Comparison of ENCODE assay signal across 8 cellular contexts in genomic region chr3:125054436-125055164, GRCh38. TPM values are rescaled to one million over a fixed set of nuclear protein-coding genes. Genes with fewer than 3 reads are reported as not detected.
DNase-seq lines count a peak whose midpoint lies in the region; ATAC-seq and TF ChIP-seq lines count a peak whose summit lies in the region.

No MANE protein-coding gene starts in this region.

- TF ChIP-seq POLR2A in upper lobe of left lung (IDR thresholded peaks at IDR 0.05), result peak in 1 of 4 donors; percentile 45

- peaks cover 16% of the 10 kb centered on the region for H3K4me1 ChIP-seq in HEK293 (ENCODE audit: control insufficient read depth, insufficient read depth, low read length)
- peaks cover 51% of the 10 kb centered on the region for H3K4me1 ChIP-seq in RWPE2 (ENCODE audit: insufficient read depth, poor library complexity, severe bottlenecking)
- H3K4me1 ChIP-seq in duodenal mucosa (ENCODE audit: control insufficient read depth in 1 of 2, insufficient read depth in 2 of 2, low read length in 2 of 2), result peaks cover 25 to 37% of the 10 kb centered on the region in 2 donors
- peaks cover 45 to 64% (median 53%) of the 10 kb centered on the region in 4 donors for H3K4me1 ChIP-seq in upper lobe of left lung

- H3K4me3 ChIP-seq in HEK293 (ENCODE audit: low read depth, low read length) (peak overlapping the region; percentile 60), RWPE2 (ENCODE audit: severe bottlenecking) (peak overlapping the region; percentile 86), duodenal mucosa (ENCODE audit: low read depth in 1 of 2, low read length in 2 of 2) (peak overlapping the region; percentile 85 to 86), upper lobe of left lung (peak overlapping the region; percentile 57 to 82 (median 80))

- H3K36me3 ChIP-seq in HEK293 (ENCODE audit: control insufficient read depth in 2 of 2, insufficient read depth in 1 of 2, low read length in 2 of 2) (peaks cover 0 to 8% of the 10 kb centered on the region in 2 experiments; a peak in 1 of 3 replicates), RWPE2 (ENCODE audit: low read depth) (peaks cover 9% of the 10 kb centered on the region; the same call in 1 of the 2 replicates), duodenal mucosa (ENCODE audit: control insufficient read depth in 1 of 2, insufficient read depth in 2 of 2, low read length in 2 of 2) (no peaks in the 10 kb centered on the region), upper lobe of left lung (no peaks in the 10 kb centered on the region)

- H3K27ac ChIP-seq in HEK293 (ENCODE audit: extremely low read depth, low read depth, low read length) (no peak overlapping the region; the same call in 1 of the 2 replicates), RWPE2 (ENCODE audit: poor library complexity, severe bottlenecking) (peak overlapping the region; percentile 79), duodenal mucosa (ENCODE audit: low read depth, low read length) (peak overlapping the region; percentile 30), upper lobe of left lung (peak overlapping the region; percentile 70 to 94 (median 89))

- no peak for TF ChIP-seq EP300 in upper lobe of left lung (IDR thresholded peaks at IDR 0.05)

- POLR2A ChIA-PET in HEK293 (lab: Yijun Ruan, JAX), result no interaction called here

- 4 to 6% methylated on average over 13 of the region's 13 CpGs for whole genome bisulfite sequencing in upper lobe of left lung, 2 donors

- no peak for TF ChIP-seq CTCF in HEK293 (tag by site-specific recombination; IDR thresholded peaks at IDR 0.05)
- no peak for TF ChIP-seq CTCF in RWPE2 (IDR thresholded peaks at IDR 0.05; ENCODE audit: poor library complexity, severe bottlenecking)
- peak in 3 of 6 experiments; percentile 19 to 42 (median 27) for TF ChIP-seq CTCF in upper lobe of left lung (IDR thresholded peaks at IDR 0.05)

- CTCF ChIA-PET in HEK293 (lab: Yijun Ruan, JAX), result interaction anchor here (0.5 to 1.2 kb wide), 4 partner anchors 59 to 96 kb away, joined by 3 to 5 read pairs (median 4); no protein-coding TSS in a partner anchor

- peak; percentile 42 for DNase-seq in NCI-H82 (lab: John Stamatoyannopoulos, UW)
- DNase-seq in NCI-H82 treated with DMSO at 0.1 percent for 48 hours (lab: John Stamatoyannopoulos, UW; ENCODE audit: unreplicated experiment), result no peak
- DNase-seq in RWPE2 (ENCODE audit: low spot score), result no peak
- DNase-seq in mesenteric fat pad (ENCODE audit: low spot score), result peak; percentile 65
- peak in 1 of 2 donors; percentile 30 for DNase-seq in upper lobe of left lung

- ATAC-seq in RWPE2 (ENCODE audit: low read depth) (peak; percentile 33), upper lobe of left lung (ENCODE audit: low FRiP score in 2 of 2) (peak in 1 of 2 donors; percentile 25), HG03457 (IDR thresholded peaks at IDR 0.05; ENCODE audit: unreplicated experiment) (no peak)

- H3K9me3 ChIP-seq in HEK293 (ENCODE audit: control insufficient read depth, insufficient read depth, low read depth, low read length) (no peaks in the 10 kb centered on the region), RWPE2 (ENCODE audit: severe bottlenecking) (no peaks in the 10 kb centered on the region), duodenal mucosa (ENCODE audit: control insufficient read depth in 1 of 2, low read length in 2 of 2) (no peaks in the 10 kb centered on the region), upper lobe of left lung (no peaks in the 10 kb centered on the region)

- H3K27me3 ChIP-seq in RWPE2 (ENCODE audit: insufficient read depth, poor library complexity, severe bottlenecking) (no peaks in the 10 kb centered on the region), duodenal mucosa (ENCODE audit: control insufficient read depth in 1 of 2, insufficient read depth in 2 of 2, low read length in 2 of 2) (peaks cover 8 to 15% of the 10 kb centered on the region in 2 donors), upper lobe of left lung (no peaks in the 10 kb centered on the region)

- H3K9ac ChIP-seq in duodenal mucosa (ENCODE audit: low read depth in 1 of 2, low read length in 2 of 2), result peak overlapping the region; percentile 58 to 59

TF ChIP-seq in HEK293, 187 proteins besides CTCF, POLR2A, EP300 and RAD21:
- TF ChIP-seq ZBTB20 (tag by site-specific recombination; IDR thresholded peaks at IDR 0.05) (0 out of 2 replicates have a peak, but pooled peaks have one; percentile 24), GLIS2 (tag by site-specific recombination; IDR thresholded peaks at IDR 0.05) (0 out of 2 replicates have a peak, but pooled peaks have one; percentile 27), ZSCAN5A (tag by site-specific recombination; IDR thresholded peaks at IDR 0.05) (no peak), PRDM1 (tag by site-specific recombination; IDR thresholded peaks at IDR 0.05) (peak; percentile 98), ZBTB17 (tag by site-specific recombination; IDR thresholded peaks at IDR 0.05) (peak; percentile 52), ZNF112 (tag by site-specific recombination; IDR thresholded peaks at IDR 0.05) (no peak), ZBTB26 (tag by site-specific recombination; optimal IDR thresholded peaks at IDR 0.05) (no peak), SCRT1 (tag by site-specific recombination; IDR thresholded peaks at IDR 0.05; ENCODE audit: borderline replicate concordance) (peak; percentile 69), ZNF341 (tag by site-specific recombination; IDR thresholded peaks at IDR 0.05; ENCODE audit: low read depth) (peak; percentile 46; the same call in 1 of the 2 replicates), SCRT2 (tag by site-specific recombination; IDR thresholded peaks at IDR 0.05) (peak; percentile 91), GLIS1 (tag by site-specific recombination; IDR thresholded peaks at IDR 0.05) (0 out of 2 replicates have a peak, but pooled peaks have one; percentile 5), ZNF335 (tag by site-specific recombination; conservative IDR thresholded peaks at IDR 0.05) (peak; percentile 32; the same call in 1 of the 2 replicates), ZNF366 (tag by site-specific recombination; conservative IDR thresholded peaks at IDR 0.05) (peak; percentile 47)

RNA-seq across cellular contexts. Expression of gene HEG1, which starts 1.2 kb away (rescaled TPM):
- total RNA-seq in mesenteric fat pad (102 TPM), upper lobe of left lung (100 to 1,000 TPM in 3 of 6 donors, 10 to 100 TPM in 3; 45.1 to 168 (median 100) TPM)

Comparison
In these comparisons a context has a peak if more than half of its experiments do, and no peak if none do; other contexts are left out.
1. DNase-seq: peak in NCI-H82 (single experiment) and mesenteric fat pad (single experiment); none in NCI-H82 treated with DMSO at 0.1 percent for 48 hours (single experiment) and RWPE2 (single experiment).
2. Peak in every context shown above with its lines, with median percentiles within 50 percentile points of each other: H3K4me3 ChIP-seq.